ENCODE assay signal across 8 cellular contexts in the genomic region with DNA sequence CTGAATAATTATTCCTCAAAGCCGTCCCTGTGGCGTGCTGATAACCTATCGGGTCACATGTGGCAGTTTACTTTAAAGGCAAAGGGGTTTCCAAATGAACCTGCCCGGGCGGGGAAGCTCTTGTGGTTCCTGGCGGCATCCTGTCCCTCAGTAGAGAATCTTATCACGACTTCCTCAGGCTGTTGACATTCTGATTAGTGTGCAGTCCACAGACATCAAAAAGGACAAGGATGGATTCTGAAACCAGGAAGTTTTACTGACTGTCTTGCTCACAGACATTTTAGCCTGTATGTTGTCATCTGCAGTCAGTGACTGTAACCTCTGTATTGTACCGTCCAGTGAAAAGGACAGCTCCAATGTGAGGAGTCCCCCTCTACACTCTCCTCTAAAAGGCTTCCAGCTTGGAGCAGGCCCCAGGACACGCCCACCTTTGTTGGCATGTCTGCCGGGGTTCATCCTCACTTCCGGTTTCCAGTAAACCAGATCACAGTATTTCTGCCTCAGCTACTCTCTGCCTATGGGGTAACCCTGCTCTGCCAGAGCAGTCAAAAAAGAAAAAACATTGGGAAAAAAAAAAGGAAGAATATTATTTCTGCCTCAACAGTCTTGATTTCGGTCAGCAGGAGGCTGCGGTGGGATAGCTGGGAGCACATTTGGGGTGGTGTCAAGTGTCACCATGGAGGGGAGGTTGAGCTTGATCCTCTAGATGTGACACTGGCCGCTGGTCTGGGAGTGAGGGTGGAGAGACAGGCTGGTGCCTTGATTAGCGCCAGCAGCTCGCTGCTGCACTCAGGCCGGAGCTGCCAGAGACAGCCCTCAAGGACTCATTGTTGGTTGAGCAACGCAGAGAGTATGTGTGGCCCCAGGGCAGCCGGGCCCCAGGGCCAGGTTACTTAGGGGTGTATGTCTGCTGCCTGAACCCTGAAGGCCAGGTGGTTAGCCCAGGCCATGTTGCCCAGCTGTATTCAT.
DNase-seq lines count a peak whose midpoint lies in the region; ATAC-seq, FAIRE-seq and TF ChIP-seq lines count a peak whose summit lies in the region.

No MANE protein-coding gene starts in this region.

- DNase-seq in NOMO-1 treated with dmso at 0.1 percent for 144 hours (lab: John Stamatoyannopoulos, UW; ENCODE audit: unreplicated experiment) (peak; percentile 19), keratinocyte (ENCODE audit: low read depth, low spot score) (no peak), DMS 273 treated with DMSO at 0.1 percent for 48 hours (lab: John Stamatoyannopoulos, UW) (no peak), NCI-H2107 (lab: John Stamatoyannopoulos, UW) (no peak), A673 (ENCODE audit: low spot score) (no peak)
- DNase-seq in activated gamma-delta T cell treated with anti-CD3 and anti-CD28 coated beads, Interleukin-2, amount 50 U/mL, for 16 hours (ENCODE audit: low read depth): peak; percentile 9
- peak; percentile 35 for DNase-seq in stimulated activated CD4-positive, alpha-beta T cell treated with anti-CD3 and anti-CD28 coated beads, Interleukin-4, amount 100 ng/mL, for 1 hour

- peaks cover 44% of the 10 kb centered on the region for H3K4me1 ChIP-seq in keratinocyte (ENCODE audit: control insufficient read depth, extremely low read depth, insufficient read depth, low read length)
- H3K4me1 ChIP-seq in A673 (ENCODE audit: insufficient read depth, low read length, poor library complexity, severe bottlenecking): no peaks in the 10 kb centered on the region

- H3K27me3 ChIP-seq in keratinocyte (ENCODE audit: control insufficient read depth, extremely low read depth, insufficient read depth, low read length): no peaks in the 10 kb centered on the region
- H3K27me3 ChIP-seq in A673 (replicated peaks; ENCODE audit: insufficient read depth, low read depth, low read length, poor library complexity): no peaks in the 10 kb centered on the region

- no peaks in the 10 kb centered on the region for H4K20me1 ChIP-seq in keratinocyte (ENCODE audit: control insufficient read depth, extremely low read depth, insufficient read depth, low read length)

- H3K79me2 ChIP-seq in keratinocyte (ENCODE audit: control insufficient read depth, insufficient read depth, low read length): no peaks in the 10 kb centered on the region

- FAIRE-seq in keratinocyte (lab: Jason Lieb, UNC): no peak

- BruUV-seq in A673 (replicated peaks; lab: Mats Ljungman, UMichigan): no TSS peak

- peak overlapping the region; percentile 29 for H3K4me2 ChIP-seq in keratinocyte (ENCODE audit: control insufficient read depth, extremely low read depth, insufficient read depth, low read depth, low read length)

- H3K36me3 ChIP-seq in keratinocyte (ENCODE audit: control insufficient read depth in 2 of 2, extremely low read depth in 1 of 2, insufficient read depth in 2 of 2, low read length in 2 of 2): peaks cover 0 to 6% of the 10 kb centered on the region in 2 experiments
- H3K36me3 ChIP-seq in A673 (ENCODE audit: insufficient read depth, low read length, poor library complexity, severe bottlenecking): no peaks in the 10 kb centered on the region

- CTCF ChIA-PET in A673 (lab: Charles Lee): interaction anchor here (0.5 kb wide), 1 partner anchor 11 kb away, joined by 3 read pairs; no protein-coding TSS in a partner anchor

- intact Hi-C loops in A673 (cut with micrococcal nuclease; ENCODE audit: unreplicated experiment): no loop called here

- no peaks in the 10 kb centered on the region for H3K9me1 ChIP-seq in keratinocyte (ENCODE audit: control insufficient read depth, extremely low read depth, insufficient read depth, low read length)

- H2AFZ ChIP-seq in keratinocyte (ENCODE audit: control insufficient read depth, low read length): peak overlapping the region; percentile 88

- H3K27ac ChIP-seq in keratinocyte (ENCODE audit: control insufficient read depth, insufficient read depth, low read length) (peak overlapping the region; percentile 28), A673 (ENCODE audit: low read depth, low read length, poor library complexity, severe bottlenecking) (no peak overlapping the region)

- POLR2A ChIA-PET in A673 (lab: Charles Lee; ENCODE audit: low non-redundant PET): no interaction called here

- H3K9ac ChIP-seq in keratinocyte (ENCODE audit: control insufficient read depth, extremely low read depth, insufficient read depth, low read length): no peak overlapping the region

- dilution Hi-C loops in keratinocyte (cut with MboI; ENCODE audit: extremely low pct_ligation_motif_present, low sequenced_read_pairs): no loop called here

- TF ChIP-seq CTCF in keratinocyte (optimal IDR thresholded peaks at IDR 0.05 in 1 of 3, IDR thresholded peaks at IDR 0.05 in 1 of 3, conservative IDR thresholded peaks at IDR 0.05 in 1 of 3; ENCODE audit: extremely low read depth in 1 of 3, insufficient read depth in 2 of 3, low read length in 3 of 3) (no peak), A673 (conservative IDR thresholded peaks at IDR 0.05; ENCODE audit: low read depth, low read length) (no peak)

- H3K4me3 ChIP-seq in keratinocyte (ENCODE audit: control insufficient read depth in 2 of 3, extremely low read depth in 1 of 3, insufficient read depth in 2 of 3, low read depth in 1 of 3, low read length in 3 of 3): no peak overlapping the region
- H3K4me3 ChIP-seq in A673 (ENCODE audit: low read depth, low read length, poor library complexity, severe bottlenecking): no peak overlapping the region

- H3K9me3 ChIP-seq in keratinocyte (ENCODE audit: control insufficient read depth, low read depth, low read length) (no peaks in the 10 kb centered on the region), A673 (ENCODE audit: low read depth, low read length, poor library complexity, severe bottlenecking) (no peaks in the 10 kb centered on the region)

- ATAC-seq in HG03045 (IDR thresholded peaks at IDR 0.05; ENCODE audit: unreplicated experiment): no peak

Comparison
In these comparisons a context has a peak if more than half of its experiments do, and no peak if none do; other contexts are left out.
1. DNase-seq: peak in NOMO-1 treated with dmso at 0.1 percent for 144 hours (single experiment), activated gamma-delta T cell treated with anti-CD3 and anti-CD28 coated beads, Interleukin-2, amount 50 U/mL, for 16 hours (single experiment) and stimulated activated CD4-positive, alpha-beta T cell treated with anti-CD3 and anti-CD28 coated beads, Interleukin-4, amount 100 ng/mL, for 1 hour (single experiment); none in keratinocyte (single experiment), DMS 273 treated with DMSO at 0.1 percent for 48 hours (single experiment), NCI-H2107 (single experiment) and A673 (single experiment).